10 cellular contexts compared by ENCODE assay signal in the genomic region with DNA sequence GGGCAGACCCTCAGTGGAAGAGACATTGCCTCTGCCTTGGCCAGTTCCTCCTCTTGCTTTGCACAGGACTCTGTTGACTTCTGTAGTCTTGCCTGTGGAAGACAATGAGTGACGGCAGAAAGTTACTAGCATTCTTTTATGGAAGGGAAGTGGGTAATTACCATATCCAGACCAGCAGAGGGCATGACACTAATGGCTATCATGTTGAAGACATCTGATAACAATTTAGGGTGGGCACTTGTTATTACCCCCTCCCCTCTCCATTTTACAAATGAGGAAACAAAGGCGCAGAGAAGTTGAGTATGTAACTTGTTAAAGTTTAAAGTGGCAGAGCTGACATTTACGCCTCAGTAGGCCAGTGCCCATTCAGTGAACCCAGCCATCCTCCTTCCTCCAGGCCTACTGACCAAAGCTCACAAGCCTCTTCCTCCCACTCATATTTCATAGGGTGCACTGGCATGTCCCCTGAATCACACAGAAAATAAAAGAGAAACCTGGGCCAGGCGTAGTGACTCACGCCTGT. TPM values are rescaled to one million over a fixed set of nuclear protein-coding genes. Genes with fewer than 3 reads are reported as not detected.
DNase-seq lines count a peak whose midpoint lies in the region; ATAC-seq and TF ChIP-seq lines count a peak whose summit lies in the region.
"Had no signal": no experiment of that assay in that cellular context is flagged by ENCODE, and none has a peak within 500 bp of the region (broad histone marks: within the 10 kb centered on the region; RNA-seq: fewer than 3 reads in every experiment).

No MANE protein-coding gene starts in this region.

- ATAC-seq in activated CD4-positive, alpha-beta T cell treated with anti-CD3 and anti-CD28 coated beads for 36 hours, result no peak
- ATAC-seq in HG02763 (IDR thresholded peaks at IDR 0.05; ENCODE audit: unreplicated experiment), result no peak
- ATAC-seq in GM18505 (IDR thresholded peaks at IDR 0.05; ENCODE audit: unreplicated experiment), result no peak

- WGBS in transverse colon (ENCODE audit: low coverage in 1 of 2), 2 donors, result 41 to 77% methylated on average over 2 to 5 of the region's 5 CpGs

- peaks cover 43% of the 10 kb centered on the region for H3K4me1 ChIP-seq in PC-9 (replicated peaks; ENCODE audit: insufficient read depth)
- H3K4me1 ChIP-seq in transverse colon, result no peaks in the 10 kb centered on the region

- H3F3A ChIP-seq in PC-9 (ENCODE audit: insufficient read depth, low read depth), result peaks cover 11% of the 10 kb centered on the region

- H3K4me3 Mint-ChIP-seq in activated CD4-positive, alpha-beta T cell treated with anti-CD3 and anti-CD28 coated beads for 36 hours, result no peak overlapping the region

- intact Hi-C loops in activated CD4-positive, alpha-beta T cell treated with anti-CD3 and anti-CD28 coated beads for 36 hours (cut with DNase I, micrococcal nuclease), result loop anchor here in 1 of 2 experiments (2.0 kb wide), 2 partner anchors 16 to 42 kb away; no protein-coding TSS in a partner anchor
- intact Hi-C loops in PC-9 (cut with micrococcal nuclease; ENCODE audit: unreplicated experiment) (loop anchor here (2.0 kb wide), 2 partner anchors 36 to 50 kb away; no protein-coding TSS in a partner anchor), transverse colon (cut with DNase I; ENCODE audit: low total_unique reads) (no loop called here)

- DNase-seq in activated CD4-positive, alpha-beta T cell treated with anti-CD3 and anti-CD28 coated beads for 36 hours, result no peak
- no peak for DNase-seq in activated CD4-positive, alpha-beta T cell treated with anti-CD3 and anti-CD28 coated beads for 1 hour
- DNase-seq in PC-9, result peak; percentile 8 to 34
- DNase-seq in fibroblast of mammary gland (ENCODE audit: low read depth), result peak; percentile 33
- DNase-seq in transverse colon, result no peak
- no peak for DNase-seq in H7
- DNase-seq: NCI-H187 had no signal

- H3K36me3 ChIP-seq in PC-9 (ENCODE audit: low read depth), result no peaks in the 10 kb centered on the region
- H3K36me3 ChIP-seq in transverse colon, result no peaks in the 10 kb centered on the region
- no peaks in the 10 kb centered on the region for H3K36me3 ChIP-seq in H7 (replicated peaks; ENCODE audit: control insufficient read depth, insufficient read depth, low read length)

- TF ChIP-seq EP300 in transverse colon (IDR thresholded peaks at IDR 0.05; ENCODE audit: low read depth), result no peak

- TF ChIP-seq POLR2A in transverse colon (IDR thresholded peaks at IDR 0.05), result no peak
- TF ChIP-seq POLR2A in GM18505 (IDR thresholded peaks at IDR 0.05; ENCODE audit: borderline replicate concordance, extremely low read depth, insufficient read depth, insufficient read length), result no peak

- H3K9me2 ChIP-seq in PC-9 (ENCODE audit: insufficient read depth), result no peaks in the 10 kb centered on the region

- POLR2A ChIA-PET in activated CD4-positive, alpha-beta T cell treated with anti-CD3 and anti-CD28 coated beads for 36 hours (lab: Charles Lee), result no interaction called here
- POLR2A ChIA-PET in PC-9 (lab: Charles Lee; ENCODE audit: unreplicated experiment), result no interaction called here

- no peak overlapping the region for H3K4me3 ChIP-seq in PC-9
- H3K4me3 ChIP-seq in fibroblast of mammary gland (ENCODE audit: control insufficient read depth, low read depth, low read length), result no peak overlapping the region
- H3K4me3 ChIP-seq in transverse colon, result no peak overlapping the region
- H3K4me3 ChIP-seq in H7 (ENCODE audit: insufficient read depth, low read depth, low read length), result no peak overlapping the region

- H2AFZ ChIP-seq in PC-9, result no peak overlapping the region

- H3K27me3 ChIP-seq in PC-9 (ENCODE audit: insufficient read depth, low read depth), result no peaks in the 10 kb centered on the region
- H3K27me3 ChIP-seq in transverse colon, result no peaks in the 10 kb centered on the region
- H3K27me3 ChIP-seq in H7 (ENCODE audit: control insufficient read depth, insufficient read depth, low read length), result no peaks in the 10 kb centered on the region

- H3K27ac ChIP-seq in PC-9 (peak overlapping the region; percentile 75), transverse colon (no peak overlapping the region)

- H3K27ac Mint-ChIP-seq in activated CD4-positive, alpha-beta T cell treated with anti-CD3 and anti-CD28 coated beads for 36 hours, result peak overlapping the region; percentile 38

- no TSS peak for BruUV-seq in PC-9 (replicated peaks; lab: Mats Ljungman, UMichigan)

- no peaks in the 10 kb centered on the region for H3K9me3 Mint-ChIP-seq in activated CD4-positive, alpha-beta T cell treated with anti-CD3 and anti-CD28 coated beads for 36 hours (ENCODE audit: low read depth)
- H3K9me3 Mint-ChIP-seq: activated naive CD4-positive, alpha-beta T cell treated with anti-CD3 and anti-CD28 coated beads, Interleukin-2, amount 50 U/mL, for 72 hours had no signal

- in situ Hi-C loops in transverse colon (cut with MboI; ENCODE audit: low pct_ligation_motif_present in 1 of 4, low pct_unique_long_range_greater_than_20kb in 1 of 4, low sequenced_read_pairs in 3 of 4), result no loop called here

- H3K27me3 Mint-ChIP-seq in activated CD4-positive, alpha-beta T cell treated with anti-CD3 and anti-CD28 coated beads for 36 hours, result no peaks in the 10 kb centered on the region

- H3K4me2 ChIP-seq in PC-9, result peak overlapping the region; percentile 48

- no peaks in the 10 kb centered on the region for H3K36me3 Mint-ChIP-seq in activated CD4-positive, alpha-beta T cell treated with anti-CD3 and anti-CD28 coated beads for 36 hours (ENCODE audit: low read depth)
- H3K36me3 Mint-ChIP-seq: activated naive CD4-positive, alpha-beta T cell treated with anti-CD3 and anti-CD28 coated beads, Interleukin-2, amount 50 U/mL, for 72 hours had no signal

- TF ChIP-seq CTCF in PC-9 (conservative IDR thresholded peaks at IDR 0.05), result peak; percentile 63
- peak; percentile 58 for TF ChIP-seq CTCF in fibroblast of mammary gland (conservative IDR thresholded peaks at IDR 0.05; ENCODE audit: control insufficient read depth, insufficient read depth, low read depth, low read length)
- TF ChIP-seq CTCF in transverse colon (IDR thresholded peaks at IDR 0.05), result peak in 4 of 5 experiments; percentile 13 to 28 (median 24)

- no peaks in the 10 kb centered on the region for H4K20me1 ChIP-seq in PC-9 (ENCODE audit: insufficient read depth)

- peaks cover 16% of the 10 kb centered on the region for H3K4me1 Mint-ChIP-seq in activated CD4-positive, alpha-beta T cell treated with anti-CD3 and anti-CD28 coated beads for 36 hours

- CTCF ChIA-PET in activated CD4-positive, alpha-beta T cell treated with anti-CD3 and anti-CD28 coated beads for 36 hours (lab: Charles Lee), result interaction anchor here (1.1 kb wide), 1 partner anchor 16 kb away, joined by 3 read pairs; no protein-coding TSS in a partner anchor
- CTCF ChIA-PET in PC-9 (lab: Charles Lee), result no interaction called here

- no peaks in the 10 kb centered on the region for H3K9me3 ChIP-seq in PC-9 (ENCODE audit: insufficient read depth, low read depth)
- H3K9me3 ChIP-seq in transverse colon, result no peaks in the 10 kb centered on the region

- no peaks in the 10 kb centered on the region for H3K79me2 ChIP-seq in PC-9 (ENCODE audit: low read depth)

RNA-seq across cellular contexts. Expression of a gene that starts 48.2 kb away (rescaled TPM):
- total RNA-seq in activated CD4-positive, alpha-beta T cell treated with anti-CD3 and anti-CD28 coated beads for 36 hours, result under 1 TPM; 0.09 to 0.21 TPM
- total RNA-seq in PC-9 (2021) (19.6 and 25.8 TPM in 2 replicates), transverse colon (100 to 1,000 TPM in 1 of 4 donors, 10 to 100 TPM in 3; 32.6 to 102 (median 63.0) TPM)
- total RNA-seq in H7 (2014; rRNA removed; shearing (Covaris generic)), result 1.7 and 5.2 TPM in 2 replicates

Comparison
In these comparisons a context has a peak if more than half of its experiments do, and no peak if none do; other contexts are left out.
1. DNase-seq: peak in PC-9 (2 of 2) and fibroblast of mammary gland (single experiment); none in activated CD4-positive, alpha-beta T cell treated with anti-CD3 and anti-CD28 coated beads for 36 hours (single experiment), activated CD4-positive, alpha-beta T cell treated with anti-CD3 and anti-CD28 coated beads for 1 hour (single experiment), transverse colon (single experiment) and H7 (single experiment).
2. Peak in every context shown above with its lines, with median percentiles within 50 percentile points of each other: CTCF ChIP-seq.